1 cellular context compared by ENCODE assay signal in the genomic region with DNA sequence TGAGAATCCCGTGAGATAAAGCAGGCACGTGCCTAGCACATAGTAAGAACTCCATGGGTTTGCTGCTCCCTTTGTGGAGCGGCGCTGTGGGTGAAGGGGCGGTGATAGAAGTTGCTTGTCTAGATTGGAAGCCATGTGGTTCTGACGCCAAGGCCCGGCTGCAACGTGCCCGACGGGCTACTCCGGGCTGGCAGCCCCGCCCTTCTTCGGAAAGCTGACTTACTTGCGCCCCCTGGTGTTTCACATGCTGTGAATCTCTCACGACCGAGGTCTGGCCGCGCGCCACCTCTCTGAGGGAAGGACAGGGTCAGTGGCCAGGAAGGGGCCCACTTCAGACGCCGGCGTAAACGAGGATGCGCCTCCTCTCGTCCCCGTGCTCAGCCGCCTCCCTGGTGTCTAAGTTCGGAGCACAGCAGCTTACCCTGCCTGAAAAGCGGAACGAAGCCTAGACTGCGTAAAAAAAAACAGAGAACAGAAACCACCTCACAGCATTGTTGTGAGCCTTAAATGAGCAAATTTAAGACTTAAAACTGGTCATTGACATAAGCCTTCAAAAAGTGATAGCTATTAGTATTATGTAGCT.
A peak's percentile ranks its signal among the peaks of the same experiment; 100 is the strongest.
TF ChIP-seq lines count a peak whose summit lies in the region.

No MANE protein-coding gene starts in this region.

TF ChIP-seq in K562, 482 proteins besides CTCF, POLR2A, EP300 and RAD21 (continued from another document and continues in another):
- TF ChIP-seq, protein P1, sequence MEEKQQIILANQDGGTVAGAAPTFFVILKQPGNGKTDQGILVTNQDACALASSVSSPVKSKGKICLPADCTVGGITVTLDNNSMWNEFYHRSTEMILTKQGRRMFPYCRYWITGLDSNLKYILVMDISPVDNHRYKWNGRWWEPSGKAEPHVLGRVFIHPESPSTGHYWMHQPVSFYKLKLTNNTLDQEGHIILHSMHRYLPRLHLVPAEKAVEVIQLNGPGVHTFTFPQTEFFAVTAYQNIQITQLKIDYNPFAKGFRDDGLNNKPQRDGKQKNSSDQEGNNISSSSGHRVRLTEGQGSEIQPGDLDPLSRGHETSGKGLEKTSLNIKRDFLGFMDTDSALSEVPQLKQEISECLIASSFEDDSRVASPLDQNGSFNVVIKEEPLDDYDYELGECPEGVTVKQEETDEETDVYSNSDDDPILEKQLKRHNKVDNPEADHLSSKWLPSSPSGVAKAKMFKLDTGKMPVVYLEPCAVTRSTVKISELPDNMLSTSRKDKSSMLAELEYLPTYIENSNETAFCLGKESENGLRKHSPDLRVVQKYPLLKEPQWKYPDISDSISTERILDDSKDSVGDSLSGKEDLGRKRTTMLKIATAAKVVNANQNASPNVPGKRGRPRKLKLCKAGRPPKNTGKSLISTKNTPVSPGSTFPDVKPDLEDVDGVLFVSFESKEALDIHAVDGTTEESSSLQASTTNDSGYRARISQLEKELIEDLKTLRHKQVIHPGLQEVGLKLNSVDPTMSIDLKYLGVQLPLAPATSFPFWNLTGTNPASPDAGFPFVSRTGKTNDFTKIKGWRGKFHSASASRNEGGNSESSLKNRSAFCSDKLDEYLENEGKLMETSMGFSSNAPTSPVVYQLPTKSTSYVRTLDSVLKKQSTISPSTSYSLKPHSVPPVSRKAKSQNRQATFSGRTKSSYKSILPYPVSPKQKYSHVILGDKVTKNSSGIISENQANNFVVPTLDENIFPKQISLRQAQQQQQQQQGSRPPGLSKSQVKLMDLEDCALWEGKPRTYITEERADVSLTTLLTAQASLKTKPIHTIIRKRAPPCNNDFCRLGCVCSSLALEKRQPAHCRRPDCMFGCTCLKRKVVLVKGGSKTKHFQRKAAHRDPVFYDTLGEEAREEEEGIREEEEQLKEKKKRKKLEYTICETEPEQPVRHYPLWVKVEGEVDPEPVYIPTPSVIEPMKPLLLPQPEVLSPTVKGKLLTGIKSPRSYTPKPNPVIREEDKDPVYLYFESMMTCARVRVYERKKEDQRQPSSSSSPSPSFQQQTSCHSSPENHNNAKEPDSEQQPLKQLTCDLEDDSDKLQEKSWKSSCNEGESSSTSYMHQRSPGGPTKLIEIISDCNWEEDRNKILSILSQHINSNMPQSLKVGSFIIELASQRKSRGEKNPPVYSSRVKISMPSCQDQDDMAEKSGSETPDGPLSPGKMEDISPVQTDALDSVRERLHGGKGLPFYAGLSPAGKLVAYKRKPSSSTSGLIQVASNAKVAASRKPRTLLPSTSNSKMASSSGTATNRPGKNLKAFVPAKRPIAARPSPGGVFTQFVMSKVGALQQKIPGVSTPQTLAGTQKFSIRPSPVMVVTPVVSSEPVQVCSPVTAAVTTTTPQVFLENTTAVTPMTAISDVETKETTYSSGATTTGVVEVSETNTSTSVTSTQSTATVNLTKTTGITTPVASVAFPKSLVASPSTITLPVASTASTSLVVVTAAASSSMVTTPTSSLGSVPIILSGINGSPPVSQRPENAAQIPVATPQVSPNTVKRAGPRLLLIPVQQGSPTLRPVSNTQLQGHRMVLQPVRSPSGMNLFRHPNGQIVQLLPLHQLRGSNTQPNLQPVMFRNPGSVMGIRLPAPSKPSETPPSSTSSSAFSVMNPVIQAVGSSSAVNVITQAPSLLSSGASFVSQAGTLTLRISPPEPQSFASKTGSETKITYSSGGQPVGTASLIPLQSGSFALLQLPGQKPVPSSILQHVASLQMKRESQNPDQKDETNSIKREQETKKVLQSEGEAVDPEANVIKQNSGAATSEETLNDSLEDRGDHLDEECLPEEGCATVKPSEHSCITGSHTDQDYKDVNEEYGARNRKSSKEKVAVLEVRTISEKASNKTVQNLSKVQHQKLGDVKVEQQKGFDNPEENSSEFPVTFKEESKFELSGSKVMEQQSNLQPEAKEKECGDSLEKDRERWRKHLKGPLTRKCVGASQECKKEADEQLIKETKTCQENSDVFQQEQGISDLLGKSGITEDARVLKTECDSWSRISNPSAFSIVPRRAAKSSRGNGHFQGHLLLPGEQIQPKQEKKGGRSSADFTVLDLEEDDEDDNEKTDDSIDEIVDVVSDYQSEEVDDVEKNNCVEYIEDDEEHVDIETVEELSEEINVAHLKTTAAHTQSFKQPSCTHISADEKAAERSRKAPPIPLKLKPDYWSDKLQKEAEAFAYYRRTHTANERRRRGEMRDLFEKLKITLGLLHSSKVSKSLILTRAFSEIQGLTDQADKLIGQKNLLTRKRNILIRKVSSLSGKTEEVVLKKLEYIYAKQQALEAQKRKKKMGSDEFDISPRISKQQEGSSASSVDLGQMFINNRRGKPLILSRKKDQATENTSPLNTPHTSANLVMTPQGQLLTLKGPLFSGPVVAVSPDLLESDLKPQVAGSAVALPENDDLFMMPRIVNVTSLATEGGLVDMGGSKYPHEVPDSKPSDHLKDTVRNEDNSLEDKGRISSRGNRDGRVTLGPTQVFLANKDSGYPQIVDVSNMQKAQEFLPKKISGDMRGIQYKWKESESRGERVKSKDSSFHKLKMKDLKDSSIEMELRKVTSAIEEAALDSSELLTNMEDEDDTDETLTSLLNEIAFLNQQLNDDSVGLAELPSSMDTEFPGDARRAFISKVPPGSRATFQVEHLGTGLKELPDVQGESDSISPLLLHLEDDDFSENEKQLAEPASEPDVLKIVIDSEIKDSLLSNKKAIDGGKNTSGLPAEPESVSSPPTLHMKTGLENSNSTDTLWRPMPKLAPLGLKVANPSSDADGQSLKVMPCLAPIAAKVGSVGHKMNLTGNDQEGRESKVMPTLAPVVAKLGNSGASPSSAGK (IDR thresholded peaks at IDR 0.05) = peak; percentile 98
- no peak for TF ChIP-seq ZNF644 (tag; IDR thresholded peaks at IDR 0.05; ENCODE audit: low read depth)
- TF ChIP-seq KDM5B (IDR thresholded peaks at IDR 0.05; ENCODE audit: insufficient replicate concordance, low read depth, low read length) = no peak
- TF ChIP-seq SIN3B (IDR thresholded peaks at IDR 0.05; ENCODE audit: low read depth) = no peak
- TF ChIP-seq, protein P2, sequence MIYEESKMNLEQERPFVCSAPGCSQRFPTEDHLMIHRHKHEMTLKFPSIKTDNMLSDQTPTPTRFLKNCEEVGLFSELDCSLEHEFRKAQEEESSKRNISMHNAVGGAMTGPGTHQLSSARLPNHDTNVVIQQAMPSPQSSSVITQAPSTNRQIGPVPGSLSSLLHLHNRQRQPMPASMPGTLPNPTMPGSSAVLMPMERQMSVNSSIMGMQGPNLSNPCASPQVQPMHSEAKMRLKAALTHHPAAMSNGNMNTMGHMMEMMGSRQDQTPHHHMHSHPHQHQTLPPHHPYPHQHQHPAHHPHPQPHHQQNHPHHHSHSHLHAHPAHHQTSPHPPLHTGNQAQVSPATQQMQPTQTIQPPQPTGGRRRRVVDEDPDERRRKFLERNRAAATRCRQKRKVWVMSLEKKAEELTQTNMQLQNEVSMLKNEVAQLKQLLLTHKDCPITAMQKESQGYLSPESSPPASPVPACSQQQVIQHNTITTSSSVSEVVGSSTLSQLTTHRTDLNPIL (CRISPR knock-in tag; IDR thresholded peaks at IDR 0.05) = no peak
- peak; percentile 43 for TF ChIP-seq HCFC1 (IDR thresholded peaks at IDR 0.05; ENCODE audit: low read depth, low read length)
- TF ChIP-seq, protein P3, sequence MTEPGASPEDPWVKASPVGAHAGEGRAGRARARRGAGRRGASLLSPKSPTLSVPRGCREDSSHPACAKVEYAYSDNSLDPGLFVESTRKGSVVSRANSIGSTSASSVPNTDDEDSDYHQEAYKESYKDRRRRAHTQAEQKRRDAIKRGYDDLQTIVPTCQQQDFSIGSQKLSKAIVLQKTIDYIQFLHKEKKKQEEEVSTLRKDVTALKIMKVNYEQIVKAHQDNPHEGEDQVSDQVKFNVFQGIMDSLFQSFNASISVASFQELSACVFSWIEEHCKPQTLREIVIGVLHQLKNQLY (CRISPR knock-in tag; conservative IDR thresholded peaks at IDR 0.05) = no peak
- 0 out of 2 replicates have a peak, but pooled peaks have one; percentile 67 for TF ChIP-seq FOXK1 (CRISPR knock-in tag; IDR thresholded peaks at IDR 0.05; ENCODE audit: borderline replicate concordance)
- TF ChIP-seq, protein P4, sequence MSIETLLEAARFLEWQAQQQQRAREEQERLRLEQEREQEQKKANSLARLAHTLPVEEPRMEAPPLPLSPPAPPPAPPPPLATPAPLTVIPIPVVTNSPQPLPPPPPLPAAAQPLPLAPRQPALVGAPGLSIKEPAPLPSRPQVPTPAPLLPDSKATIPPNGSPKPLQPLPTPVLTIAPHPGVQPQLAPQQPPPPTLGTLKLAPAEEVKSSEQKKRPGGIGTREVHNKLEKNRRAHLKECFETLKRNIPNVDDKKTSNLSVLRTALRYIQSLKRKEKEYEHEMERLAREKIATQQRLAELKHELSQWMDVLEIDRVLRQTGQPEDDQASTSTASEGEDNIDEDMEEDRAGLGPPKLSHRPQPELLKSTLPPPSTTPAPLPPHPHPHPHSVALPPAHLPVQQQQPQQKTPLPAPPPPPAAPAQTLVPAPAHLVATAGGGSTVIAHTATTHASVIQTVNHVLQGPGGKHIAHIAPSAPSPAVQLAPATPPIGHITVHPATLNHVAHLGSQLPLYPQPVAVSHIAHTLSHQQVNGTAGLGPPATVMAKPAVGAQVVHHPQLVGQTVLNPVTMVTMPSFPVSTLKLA (conservative IDR thresholded peaks at IDR 0.05) = peak; percentile 86 to 91
- TF ChIP-seq CHD2 (IDR thresholded peaks at IDR 0.05; ENCODE audit: low read depth, low read length) = no peak; the same call in 1 of the 2 replicates
- TF ChIP-seq IRF2 (CRISPR knock-in tag; IDR thresholded peaks at IDR 0.05) = no peak
- TF ChIP-seq MXI1 (IDR thresholded peaks at IDR 0.05; ENCODE audit: low read depth, low read length) = peak; percentile 76; the same call in 1 of the 2 replicates
- TF ChIP-seq NFIC (IDR thresholded peaks at IDR 0.05) = peak; percentile 91
- peak; percentile 98 for TF ChIP-seq SMC3 (conservative IDR thresholded peaks at IDR 0.05; ENCODE audit: insufficient read depth, low read depth, low read length)
- no peak for TF ChIP-seq EZH2 (IDR thresholded peaks at IDR 0.05; ENCODE audit: borderline replicate concordance, low read depth, low read length)
- no peak for TF ChIP-seq NR2C2 (CRISPR knock-in tag; IDR thresholded peaks at IDR 0.05)
- TF ChIP-seq NR2C2 (tag; IDR thresholded peaks at IDR 0.05) = no peak
- no peak for TF ChIP-seq EGR1 (conservative IDR thresholded peaks at IDR 0.05)
- no peak for TF ChIP-seq ZBED1 (IDR thresholded peaks at IDR 0.05)
- TF ChIP-seq KAT2B (IDR thresholded peaks at IDR 0.05; ENCODE audit: low read depth, low read length) = no peak
- TF ChIP-seq FOXA1 (IDR thresholded peaks at IDR 0.05; ENCODE audit: borderline replicate concordance) = no peak
- no peak for TF ChIP-seq ZNF444 (CRISPR knock-in tag; IDR thresholded peaks at IDR 0.05)
- no peak for TF ChIP-seq ZNF764 (CRISPR knock-in tag; IDR thresholded peaks at IDR 0.05; ENCODE audit: low read depth)
- TF ChIP-seq, protein P5, sequence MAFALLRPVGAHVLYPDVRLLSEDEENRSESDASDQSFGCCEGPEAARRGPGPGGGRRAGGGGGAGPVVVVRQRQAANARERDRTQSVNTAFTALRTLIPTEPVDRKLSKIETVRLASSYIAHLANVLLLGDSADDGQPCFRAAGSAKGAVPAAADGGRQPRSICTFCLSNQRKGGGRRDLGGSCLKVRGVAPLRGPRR (CRISPR knock-in tag; IDR thresholded peaks at IDR 0.05) = no peak
- TF ChIP-seq RAD51 (IDR thresholded peaks at IDR 0.05; ENCODE audit: borderline replicate concordance, low read depth) = peak; percentile 46; the same call in 1 of the 2 replicates
- peak; percentile 42; the same call in 1 of the 2 replicates for TF ChIP-seq SMARCE1 (IDR thresholded peaks at IDR 0.05)
- TF ChIP-seq, protein P6, sequence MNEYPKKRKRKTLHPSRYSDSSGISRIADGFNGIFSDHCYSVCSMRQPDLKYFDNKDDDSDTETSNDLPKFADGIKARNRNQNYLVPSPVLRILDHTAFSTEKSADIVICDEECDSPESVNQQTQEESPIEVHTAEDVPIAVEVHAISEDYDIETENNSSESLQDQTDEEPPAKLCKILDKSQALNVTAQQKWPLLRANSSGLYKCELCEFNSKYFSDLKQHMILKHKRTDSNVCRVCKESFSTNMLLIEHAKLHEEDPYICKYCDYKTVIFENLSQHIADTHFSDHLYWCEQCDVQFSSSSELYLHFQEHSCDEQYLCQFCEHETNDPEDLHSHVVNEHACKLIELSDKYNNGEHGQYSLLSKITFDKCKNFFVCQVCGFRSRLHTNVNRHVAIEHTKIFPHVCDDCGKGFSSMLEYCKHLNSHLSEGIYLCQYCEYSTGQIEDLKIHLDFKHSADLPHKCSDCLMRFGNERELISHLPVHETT (CRISPR knock-in tag; conservative IDR thresholded peaks at IDR 0.05 in 1 of 2, IDR thresholded peaks at IDR 0.05 in 1 of 2) = no peak
- TF ChIP-seq CREB1 (IDR thresholded peaks at IDR 0.05) = peak; percentile 42; the same call in 1 of the 2 replicates
- TF ChIP-seq CREB1 (CRISPR knock-in tag; IDR thresholded peaks at IDR 0.05) = peak; percentile 50
- peak; percentile 91 for TF ChIP-seq RB1 (IDR thresholded peaks at IDR 0.05; ENCODE audit: low read depth)
- peak; percentile 87; the same call in 1 of the 2 replicates for TF ChIP-seq ZNF232 (CRISPR knock-in tag; IDR thresholded peaks at IDR 0.05)
- TF ChIP-seq, protein P7, sequence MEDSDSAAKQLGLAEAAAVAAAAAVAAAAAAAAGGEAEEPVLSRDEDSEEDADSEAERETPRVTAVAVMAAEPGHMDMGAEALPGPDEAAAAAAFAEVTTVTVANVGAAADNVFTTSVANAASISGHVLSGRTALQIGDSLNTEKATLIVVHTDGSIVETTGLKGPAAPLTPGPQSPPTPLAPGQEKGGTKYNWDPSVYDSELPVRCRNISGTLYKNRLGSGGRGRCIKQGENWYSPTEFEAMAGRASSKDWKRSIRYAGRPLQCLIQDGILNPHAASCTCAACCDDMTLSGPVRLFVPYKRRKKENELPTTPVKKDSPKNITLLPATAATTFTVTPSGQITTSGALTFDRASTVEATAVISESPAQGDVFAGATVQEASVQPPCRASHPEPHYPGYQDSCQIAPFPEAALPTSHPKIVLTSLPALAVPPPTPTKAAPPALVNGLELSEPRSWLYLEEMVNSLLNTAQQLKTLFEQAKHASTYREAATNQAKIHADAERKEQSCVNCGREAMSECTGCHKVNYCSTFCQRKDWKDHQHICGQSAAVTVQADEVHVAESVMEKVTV (CRISPR knock-in tag; IDR thresholded peaks at IDR 0.05) = peak; percentile 81
- peak; percentile 7 for TF ChIP-seq TBP (optimal IDR thresholded peaks at IDR 0.05; ENCODE audit: low read depth, low read length)
